ENCODE assay signal across 17 cellular contexts in the genomic region with DNA sequence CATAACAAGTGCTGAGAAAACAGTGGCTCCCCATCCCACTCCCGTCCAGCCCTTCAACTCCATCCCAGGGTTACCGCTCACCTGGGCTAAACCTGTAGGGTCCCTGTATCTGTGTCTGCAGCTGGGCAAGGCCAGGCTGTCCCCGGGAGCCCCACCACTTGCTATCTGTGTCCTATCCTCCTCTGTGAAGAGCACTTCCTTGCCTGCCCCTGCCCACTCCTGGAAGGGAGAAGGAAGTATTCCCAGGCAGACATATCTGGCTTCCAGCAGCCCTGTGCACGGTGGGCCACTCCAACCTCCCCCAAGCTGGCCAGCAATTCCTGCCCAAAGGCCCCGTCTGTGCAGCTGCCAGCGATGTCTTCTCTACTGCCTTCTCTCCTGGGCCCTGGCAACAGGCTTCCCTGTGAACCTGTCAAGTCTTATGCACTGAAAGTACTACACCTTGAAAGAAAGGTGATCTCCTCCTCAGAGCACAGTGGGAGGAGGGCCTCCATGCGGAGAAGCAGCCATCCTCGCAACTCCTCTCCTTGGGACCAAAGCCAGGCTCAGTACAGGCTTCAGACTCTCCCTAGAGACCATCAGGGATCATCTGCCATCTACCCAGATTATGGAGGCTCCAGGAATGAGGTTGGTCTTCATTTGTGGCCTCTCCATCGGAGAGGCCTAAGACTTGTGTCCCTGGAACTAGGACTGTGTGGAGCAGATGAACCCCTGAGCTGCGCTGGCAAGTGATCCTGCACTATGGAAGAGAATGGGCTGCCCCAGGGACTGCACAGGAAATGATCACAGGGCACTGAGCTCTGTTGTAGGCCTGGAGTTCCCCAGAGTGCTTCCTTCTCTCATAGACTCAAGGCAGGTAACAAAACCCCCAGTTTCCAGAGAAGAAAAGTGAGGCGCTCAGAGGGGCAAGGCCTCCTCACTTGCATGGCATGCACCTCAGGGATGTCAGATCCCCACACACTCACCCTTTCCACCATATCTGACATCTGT.
"Had no signal": no experiment of that assay in that cellular context is flagged by ENCODE, and none has a peak within 500 bp of the region (broad histone marks: within the 10 kb centered on the region; RNA-seq: fewer than 3 reads in every experiment).

No MANE protein-coding gene starts in this region.

- H3K9me3 ChIP-seq: ascending aorta, breast epithelium, heart right ventricle, left ventricle myocardium inferior, spleen, upper lobe of right lung had no signal

- H3K4me1 ChIP-seq: ascending aorta, breast epithelium, heart right ventricle, left ventricle myocardium inferior, spleen, upper lobe of right lung had no signal

- H3K9me3 Mint-ChIP-seq: immature natural killer cell, nephron progenitor cell, WTC11 had no signal

- H3K36me3 Mint-ChIP-seq: immature natural killer cell; stimulated activated memory B cell treated with anti-CD40 and anti-IgM and Interleukin-4, amounts not matched to agents 10 μg/mL and 1 μg/mL and 100 μg/mL, for 72 hours; WTC11 had no signal

- ATAC-seq: heart right ventricle; stimulated activated memory B cell treated with anti-CD40 and anti-IgM and Interleukin-4, amounts not matched to agents 10 μg/mL and 1 μg/mL and 100 μg/mL, for 72 hours; WTC11 had no signal

- H3K4me3 Mint-ChIP-seq: immature natural killer cell; nephron progenitor cell; stimulated activated memory B cell treated with anti-CD40 and anti-IgM and Interleukin-4, amounts not matched to agents 10 μg/mL and 1 μg/mL and 100 μg/mL, for 72 hours; WTC11 had no signal

- H3K27me3 Mint-ChIP-seq: stimulated activated memory B cell treated with anti-CD40 and anti-IgM and Interleukin-4, amounts not matched to agents 10 μg/mL and 1 μg/mL and 100 μg/mL, for 72 hours had no signal

- H3K27ac Mint-ChIP-seq: immature natural killer cell; nephron progenitor cell; stimulated activated memory B cell treated with anti-CD40 and anti-IgM and Interleukin-4, amounts not matched to agents 10 μg/mL and 1 μg/mL and 100 μg/mL, for 72 hours; WTC11 had no signal

- H3K4me3 ChIP-seq: ascending aorta, breast epithelium, heart right ventricle, left ventricle myocardium inferior, spleen, upper lobe of right lung had no signal

- H3K4me1 Mint-ChIP-seq: immature natural killer cell; nephron progenitor cell; stimulated activated memory B cell treated with anti-CD40 and anti-IgM and Interleukin-4, amounts not matched to agents 10 μg/mL and 1 μg/mL and 100 μg/mL, for 72 hours had no signal

- H3K27ac ChIP-seq: ascending aorta, breast epithelium, heart right ventricle, left ventricle myocardium inferior, spleen, upper lobe of right lung had no signal

- H3K36me3 ChIP-seq: ascending aorta, breast epithelium, heart right ventricle, left ventricle myocardium inferior, spleen, upper lobe of right lung had no signal

- H3K27me3 ChIP-seq: ascending aorta, spleen, upper lobe of right lung had no signal

- DNase-seq: effector CD4-positive, alpha-beta T cell; heart right ventricle; immature natural killer cell; kidney glomerular epithelial cell; left ventricle myocardium inferior; mammary epithelial cell; midbrain; nephron progenitor cell; occipital lobe; retina; spleen; stimulated activated CD4-positive, alpha-beta T cell treated with anti-CD3 and anti-CD28 coated beads, Interleukin-4, amount 100 ng/mL, for 4 hours; upper lobe of right lung had no signal
